8 cellular contexts compared by ENCODE assay signal in genomic region chr7:26090927-26091519, GRCh38.
A peak's percentile ranks its signal among the peaks of the same experiment; 100 is the strongest.
DNase-seq lines count a peak whose midpoint lies in the region; ATAC-seq and TF ChIP-seq lines count a peak whose summit lies in the region.

No MANE protein-coding gene starts in this region.

- no peaks in the 10 kb centered on the region for H3K27me3 Mint-ChIP-seq in T-helper 1 cell treated with Interleukin-12 subunit alpha and Interleukin-12 subunit beta and Interleukin-4 antibody, amounts not matched to agents 30 μg/mL and 1 μg/mL, for 36 hours (ENCODE audit: low read depth)
- peaks cover 8% of the 10 kb centered on the region for H3K27me3 Mint-ChIP-seq in nephron (ENCODE audit: low read depth)

- ATAC-seq in GM18873 (IDR thresholded peaks at IDR 0.05; ENCODE audit: low FRiP score, unreplicated experiment) (no peak), HG03097 (IDR thresholded peaks at IDR 0.05; ENCODE audit: low FRiP score, unreplicated experiment) (no peak)

- DNase-seq in AG08396 (ENCODE audit: low spot score) (peak; percentile 63), NCI-H1105 treated with DMSO at 0.1 percent for 48 hours (lab: John Stamatoyannopoulos, UW) (peak; percentile 91), esophagus squamous epithelium (lab: John Stamatoyannopoulos, UW) (no peak)

- H3K27ac Mint-ChIP-seq in T-helper 1 cell treated with Interleukin-12 subunit alpha and Interleukin-12 subunit beta and Interleukin-4 antibody, amounts not matched to agents 30 μg/mL and 1 μg/mL, for 36 hours, result peak overlapping the region; percentile 10
- peak overlapping the region in 1 of 3 experiments; percentile 54 for H3K27ac Mint-ChIP-seq in nephron

- intact Hi-C loops in esophagus squamous epithelium (cut with DNase I), result loop anchor here (10.0 kb wide), 2 partner anchors 54 to 104 kb away; no protein-coding TSS in a partner anchor

- H3K27me3 ChIP-seq in esophagus squamous epithelium, result no peaks in the 10 kb centered on the region

- H3K4me3 ChIP-seq in esophagus squamous epithelium, result no peak overlapping the region

- WGBS in esophagus squamous epithelium, 2 donors, result 3 to 6% methylated on average over 6 of the region's 6 CpGs

- H3K4me1 ChIP-seq in esophagus squamous epithelium, result peaks cover 0 to 25% (median 7%) of the 10 kb centered on the region in 3 donors

- no peaks in the 10 kb centered on the region for H3K9me3 ChIP-seq in esophagus squamous epithelium

- peak overlapping the region; percentile 2 for H3K4me3 Mint-ChIP-seq in T-helper 1 cell treated with Interleukin-12 subunit alpha and Interleukin-12 subunit beta and Interleukin-4 antibody, amounts not matched to agents 30 μg/mL and 1 μg/mL, for 36 hours
- peak overlapping the region; percentile 1 to 3 (median 2) for H3K4me3 Mint-ChIP-seq in nephron

- peaks cover 13% of the 10 kb centered on the region for H3K4me1 Mint-ChIP-seq in T-helper 1 cell treated with Interleukin-12 subunit alpha and Interleukin-12 subunit beta and Interleukin-4 antibody, amounts not matched to agents 30 μg/mL and 1 μg/mL, for 36 hours (ENCODE audit: low read depth)
- peaks cover 6% of the 10 kb centered on the region for H3K4me1 Mint-ChIP-seq in nephron

- no peaks in the 10 kb centered on the region for H3K36me3 ChIP-seq in esophagus squamous epithelium

- H3K36me3 Mint-ChIP-seq in T-helper 1 cell treated with Interleukin-12 subunit alpha and Interleukin-12 subunit beta and Interleukin-4 antibody, amounts not matched to agents 30 μg/mL and 1 μg/mL, for 36 hours (ENCODE audit: low read depth), result no peaks in the 10 kb centered on the region
- no peaks in the 10 kb centered on the region for H3K36me3 Mint-ChIP-seq in nephron (ENCODE audit: low read depth)

- TF ChIP-seq POLR2A in esophagus squamous epithelium (IDR thresholded peaks at IDR 0.05), result no peak

- no peaks in the 10 kb centered on the region for H3K9me3 Mint-ChIP-seq in T-helper 1 cell treated with Interleukin-12 subunit alpha and Interleukin-12 subunit beta and Interleukin-4 antibody, amounts not matched to agents 30 μg/mL and 1 μg/mL, for 36 hours
- no peaks in the 10 kb centered on the region for H3K9me3 Mint-ChIP-seq in nephron

- TF ChIP-seq CTCF in GM12872 (IDR thresholded peaks at IDR 0.05; ENCODE audit: insufficient read depth, low read depth, low read length) (peak; percentile 73), esophagus squamous epithelium (IDR thresholded peaks at IDR 0.05) (peak; percentile 33 to 74 (median 60)), nephron (IDR thresholded peaks at IDR 0.05; ENCODE audit: unreplicated experiment in 3 of 3) (peak; percentile 70 to 84 (median 78))

- H3K27ac ChIP-seq in esophagus squamous epithelium, result no peak overlapping the region
